Comparison of ENCODE assay signal across 8 cellular contexts in the genomic region with DNA sequence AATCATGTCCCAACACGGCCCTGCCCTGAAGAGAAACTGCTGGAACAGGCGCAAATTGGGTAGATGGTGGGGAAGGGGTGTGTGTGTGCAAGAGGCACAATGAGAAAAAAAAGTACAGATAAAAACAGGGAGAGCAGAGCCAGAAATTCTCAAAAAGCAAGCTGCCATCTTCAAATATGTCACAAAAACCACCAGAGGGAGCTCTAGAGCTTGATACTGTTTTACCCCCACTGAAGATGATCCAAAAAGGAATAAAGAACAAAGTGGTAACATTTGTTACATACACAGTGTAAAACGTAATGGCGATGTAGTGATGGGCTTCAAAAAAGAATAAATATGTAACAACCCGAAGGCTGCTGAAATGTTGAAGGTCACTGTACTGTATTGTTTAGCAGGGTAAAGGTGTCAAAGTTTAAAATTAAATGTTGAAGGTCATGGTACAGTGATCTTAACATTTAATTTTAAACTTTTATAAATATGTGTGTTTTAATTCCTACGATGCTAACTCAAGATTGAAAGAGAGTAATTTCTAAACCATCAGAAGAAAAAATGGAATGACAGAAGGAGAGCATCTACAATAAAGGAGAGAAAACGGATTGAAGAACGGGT. TPM values are rescaled to one million over a fixed set of nuclear protein-coding genes. Genes with fewer than 3 reads are reported as not detected.
A peak's percentile ranks its signal among the peaks of the same experiment; 100 is the strongest.
DNase-seq lines count a peak whose midpoint lies in the region; ATAC-seq and TF ChIP-seq lines count a peak whose summit lies in the region.

No MANE protein-coding gene starts in this region.

- no peaks in the 10 kb centered on the region for H3K27me3 Mint-ChIP-seq in neural progenitor cell (ENCODE audit: insufficient read depth, low read depth)

- H3K9ac ChIP-seq in SK-N-SH (no peak overlapping the region), neural progenitor cell (no peak overlapping the region)

- WGBS in SK-N-SH (ENCODE audit: low lambda C conversion rate) = 76% methylated on average over 8 of the region's 8 CpGs

- H3K4me2 ChIP-seq in SK-N-SH = no peak overlapping the region
- H3K4me2 ChIP-seq in neural progenitor cell = no peak overlapping the region

- no peaks in the 10 kb centered on the region for H3K27me3 ChIP-seq in SK-N-SH (ENCODE audit: insufficient read depth)
- no peaks in the 10 kb centered on the region for H3K27me3 ChIP-seq in neural progenitor cell

- H3K4me3 Mint-ChIP-seq in neural progenitor cell = no peak overlapping the region

- H3K4me1 Mint-ChIP-seq in neural progenitor cell = peaks cover 10% of the 10 kb centered on the region

- H3K9me2 ChIP-seq in SK-N-SH = no peaks in the 10 kb centered on the region

- H3K9me3 ChIP-seq in SK-N-SH (no peaks in the 10 kb centered on the region), neural progenitor cell (ENCODE audit: low read depth) (no peaks in the 10 kb centered on the region)

- CTCF ChIA-PET in SK-N-SH (lab: Yijun Ruan, JAX) = interaction anchor here (0.6 to 11.2 kb wide), 15 partner anchors 10 to 617 kb away, joined by 3 to 139 read pairs (median 5); a partner anchor contains a TSS

- H3K36me3 ChIP-seq in SK-N-SH (replicated peaks in 1 of 2; ENCODE audit: control insufficient read depth in 1 of 2, insufficient read depth in 2 of 2, low read length in 1 of 2) (peaks cover 70 to 73% of the 10 kb centered on the region in 2 experiments), neural progenitor cell (peaks cover 12% of the 10 kb centered on the region)

- DNase-seq in NCI-H345 (lab: John Stamatoyannopoulos, UW) = peak; percentile 27
- no peak for DNase-seq in NCI-H345 treated with DMSO at 0.1 percent for 48 hours (lab: John Stamatoyannopoulos, UW; ENCODE audit: unreplicated experiment)
- peak; percentile 32 for DNase-seq in HT1080 (ENCODE audit: low read depth)
- peak; percentile 55 for DNase-seq in SK-N-SH
- peak; percentile 41 for DNase-seq in epidermal melanocyte (ENCODE audit: insufficient read length, low spot score)
- DNase-seq in neural progenitor cell (ENCODE audit: low spot score) = peak; percentile 74

- H3K4me3 ChIP-seq in SK-N-SH (ENCODE audit: low read depth in 2 of 2, low read length in 1 of 2) (no peak overlapping the region), neural progenitor cell (no peak overlapping the region)

- no peaks in the 10 kb centered on the region for H3K9me3 Mint-ChIP-seq in neural progenitor cell

- peaks cover 5 to 12% of the 10 kb centered on the region in 2 experiments; a peak in 2 of 4 replicates for H3K4me1 ChIP-seq in SK-N-SH (ENCODE audit: control insufficient read depth in 1 of 2, insufficient read depth in 2 of 2, low read depth in 1 of 2, low read length in 1 of 2)
- peaks cover 7% of the 10 kb centered on the region for H3K4me1 ChIP-seq in neural progenitor cell

- TF ChIP-seq CTCF in SK-N-SH (IDR thresholded peaks at IDR 0.05) = peak; percentile 68
- TF ChIP-seq CTCF in neural progenitor cell (IDR thresholded peaks at IDR 0.05) = peak; percentile 72

- no peak for TF ChIP-seq EP300 in SK-N-SH (IDR thresholded peaks at IDR 0.05; ENCODE audit: borderline replicate concordance in 1 of 2, low read depth in 1 of 2, low read length in 1 of 2)

- H3F3A ChIP-seq in SK-N-SH (replicated peaks; ENCODE audit: insufficient read depth) = no peaks in the 10 kb centered on the region
- peaks cover under 1% of the 10 kb centered on the region for H3F3A ChIP-seq in neural progenitor cell (ENCODE audit: low read depth)

- ATAC-seq in HG03135 (IDR thresholded peaks at IDR 0.05; ENCODE audit: unreplicated experiment) = no peak
- ATAC-seq in HG03439 (IDR thresholded peaks at IDR 0.05; ENCODE audit: unreplicated experiment) = no peak

- peaks cover 36% of the 10 kb centered on the region for H4K20me1 ChIP-seq in SK-N-SH (ENCODE audit: insufficient read depth)
- peaks cover 49% of the 10 kb centered on the region for H4K20me1 ChIP-seq in neural progenitor cell (ENCODE audit: low read depth)

- POLR2A ChIA-PET in SK-N-SH (lab: Yijun Ruan, JAX) = no interaction called here

- no peak overlapping the region for H3K27ac Mint-ChIP-seq in neural progenitor cell

- H3K27ac ChIP-seq in SK-N-SH (ENCODE audit: low read depth in 2 of 2, low read length in 1 of 2) = no peak overlapping the region
- H3K27ac ChIP-seq in neural progenitor cell = no peak overlapping the region

- H3K79me2 ChIP-seq in SK-N-SH (ENCODE audit: insufficient read depth) (peaks cover 77% of the 10 kb centered on the region), neural progenitor cell (ENCODE audit: low read depth) (peaks cover 76% of the 10 kb centered on the region)

- no peak overlapping the region for H2AFZ ChIP-seq in SK-N-SH (ENCODE audit: low read depth)
- no peak overlapping the region for H2AFZ ChIP-seq in neural progenitor cell (replicated peaks)

- peaks cover 28% of the 10 kb centered on the region for H3K36me3 Mint-ChIP-seq in neural progenitor cell

- peak; percentile 61 for TF ChIP-seq RAD21 in SK-N-SH (IDR thresholded peaks at IDR 0.05; ENCODE audit: low read length)

TF ChIP-seq in SK-N-SH, 30 proteins besides CTCF, POLR2A, EP300 and RAD21 (continues in another document):
- TF ChIP-seq, protein P1, sequence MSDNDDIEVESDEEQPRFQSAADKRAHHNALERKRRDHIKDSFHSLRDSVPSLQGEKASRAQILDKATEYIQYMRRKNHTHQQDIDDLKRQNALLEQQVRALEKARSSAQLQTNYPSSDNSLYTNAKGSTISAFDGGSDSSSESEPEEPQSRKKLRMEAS (IDR thresholded peaks at IDR 0.05; ENCODE audit: low read depth) = no peak
- TF ChIP-seq MXI1 (IDR thresholded peaks at IDR 0.05; ENCODE audit: low read depth, low read length) (no peak), ELF1 (IDR thresholded peaks at IDR 0.05) (no peak), FOXJ3 (CRISPR knock-in tag; IDR thresholded peaks at IDR 0.05) (no peak), GABPA (IDR thresholded peaks at IDR 0.05; ENCODE audit: low read depth) (no peak), EZH2phosphoT487 (IDR thresholded peaks at IDR 0.05; ENCODE audit: borderline replicate concordance, low read depth) (no peak), TAF1 (IDR thresholded peaks at IDR 0.05; ENCODE audit: borderline replicate concordance, low read depth, low read length) (no peak), JUND (IDR thresholded peaks at IDR 0.05) (no peak), FOSL2 (IDR thresholded peaks at IDR 0.05; ENCODE audit: borderline replicate concordance, low read depth) (no peak)
- TF ChIP-seq, protein P2, sequence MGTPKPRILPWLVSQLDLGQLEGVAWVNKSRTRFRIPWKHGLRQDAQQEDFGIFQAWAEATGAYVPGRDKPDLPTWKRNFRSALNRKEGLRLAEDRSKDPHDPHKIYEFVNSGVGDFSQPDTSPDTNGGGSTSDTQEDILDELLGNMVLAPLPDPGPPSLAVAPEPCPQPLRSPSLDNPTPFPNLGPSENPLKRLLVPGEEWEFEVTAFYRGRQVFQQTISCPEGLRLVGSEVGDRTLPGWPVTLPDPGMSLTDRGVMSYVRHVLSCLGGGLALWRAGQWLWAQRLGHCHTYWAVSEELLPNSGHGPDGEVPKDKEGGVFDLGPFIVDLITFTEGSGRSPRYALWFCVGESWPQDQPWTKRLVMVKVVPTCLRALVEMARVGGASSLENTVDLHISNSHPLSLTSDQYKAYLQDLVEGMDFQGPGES (IDR thresholded peaks at IDR 0.05; ENCODE audit: low read depth, low read length) = no peak

RNA-seq across cellular contexts. Expression of a gene that starts 6.0 kb away (rescaled TPM):
- 55.0 and 97.8 TPM in 2 replicates for total RNA-seq in HT1080 (2014; rRNA removed; shearing (Covaris generic))
- 127 and 131 TPM in 2 replicates for polyA plus RNA-seq in HT1080 (2015; cell fraction: cytosol; rRNA removed)
- 116 and 129 TPM in 2 replicates for polyA plus RNA-seq in HT1080 (2015; cell fraction: nucleus; rRNA removed)
- polyA plus RNA-seq in SK-N-SH (2012; rRNA removed) = 59.9 and 62.3 TPM in 2 replicates
- 68.2 and 86.6 TPM in 2 replicates for polyA plus RNA-seq in SK-N-SH (2012; cell fraction: cytosol; rRNA removed)
- polyA plus RNA-seq in SK-N-SH (2012; cell fraction: nucleus; rRNA removed) = 58.2 and 99.5 TPM in 2 replicates
- 64.6 and 98.0 TPM in 2 replicates for total RNA-seq in neural progenitor cell (ENCODE audit: low replicate concordance)

RNA-seq across cellular contexts. Expression of a gene that starts 11.7 kb away (rescaled TPM):
- total RNA-seq in HT1080 (2014; rRNA removed; shearing (Covaris generic)) = 46.2 and 50.7 TPM in 2 replicates
- polyA plus RNA-seq in HT1080 (2015; cell fraction: cytosol; rRNA removed) = 49.5 and 70.6 TPM in 2 replicates
- polyA plus RNA-seq in HT1080 (2015; cell fraction: nucleus; rRNA removed) = 40.7 and 45.2 TPM in 2 replicates
- 101 and 124 TPM in 2 replicates for polyA plus RNA-seq in SK-N-SH (2012; rRNA removed)
- polyA plus RNA-seq in SK-N-SH (2012; cell fraction: cytosol; rRNA removed) = 124 and 132 TPM in 2 replicates
- polyA plus RNA-seq in SK-N-SH (2012; cell fraction: nucleus; rRNA removed) = 48.8 and 75.5 TPM in 2 replicates
- total RNA-seq in neural progenitor cell (ENCODE audit: low replicate concordance) = 26.0 and 39.1 TPM in 2 replicates

RNA-seq across cellular contexts. Expression of a gene that starts 37.2 kb away (rescaled TPM):
- 22.6 and 26.1 TPM in 2 replicates for total RNA-seq in HT1080 (2014; rRNA removed; shearing (Covaris generic))
- 37.4 and 43.9 TPM in 2 replicates for polyA plus RNA-seq in HT1080 (2015; cell fraction: cytosol; rRNA removed)
- polyA plus RNA-seq in HT1080 (2015; cell fraction: nucleus; rRNA removed) = 28.2 and 28.5 TPM in 2 replicates
- polyA plus RNA-seq in SK-N-SH (2012; rRNA removed) = 15.7 and 17.4 TPM in 2 replicates
- 21.1 and 21.5 TPM in 2 replicates for polyA plus RNA-seq in SK-N-SH (2012; cell fraction: cytosol; rRNA removed)
- 6.0 and 10.5 TPM in 2 replicates for polyA plus RNA-seq in SK-N-SH (2012; cell fraction: nucleus; rRNA removed)
- total RNA-seq in neural progenitor cell (ENCODE audit: low replicate concordance) = 23.3 TPM in 2 replicates
